In the genomic region with DNA sequence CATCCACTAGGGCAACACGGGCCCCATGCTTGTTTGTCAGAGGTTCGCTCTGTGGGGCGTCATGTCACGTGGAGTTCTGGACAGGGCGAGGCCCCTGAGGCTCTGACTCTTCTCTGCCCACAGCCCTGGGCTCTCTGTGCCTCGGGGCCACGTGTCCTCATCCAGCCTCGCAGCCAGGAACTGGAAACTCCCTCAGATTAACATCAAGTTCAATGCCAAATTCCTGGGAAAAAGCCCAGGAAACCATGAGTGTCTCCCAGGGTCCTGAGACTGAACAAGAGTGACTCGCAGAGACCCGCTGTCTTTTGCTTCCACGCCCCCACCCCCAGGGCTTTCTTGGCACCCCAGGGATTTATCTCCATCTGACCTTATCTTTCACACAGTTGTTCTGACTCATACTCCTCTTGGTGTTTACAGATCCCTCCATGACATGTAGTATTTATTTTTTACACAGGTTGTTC, we compare ENCODE assay signal across 12 cellular contexts.
A peak's percentile ranks its signal among the peaks of the same experiment; 100 is the strongest.
DNase-seq lines count a peak whose midpoint lies in the region; ATAC-seq and TF ChIP-seq lines count a peak whose summit lies in the region.
"Had no signal": no experiment of that assay in that cellular context is flagged by ENCODE, and none has a peak within 500 bp of the region (broad histone marks: within the 10 kb centered on the region; RNA-seq: fewer than 3 reads in every experiment).

No MANE protein-coding gene starts in this region.

- no TSS peak for BruUV-seq in MCF 10A (replicated peaks; lab: Mats Ljungman, UMichigan)

- intact Hi-C loops in MCF 10A (cut with micrococcal nuclease) = no loop called here
- intact Hi-C loops in breast epithelium (cut with DNase I; ENCODE audit: low total_unique reads) = no loop called here
- intact Hi-C loops in natural killer cell (cut with micrococcal nuclease) = no loop called here

- H3K36me3 Mint-ChIP-seq in MCF 10A (ENCODE audit: insufficient read depth, unreplicated experiment) (no peaks in the 10 kb centered on the region), natural killer cell (no peaks in the 10 kb centered on the region)
- H3K36me3 Mint-ChIP-seq: WTC11 had no signal

- H4K20me1 ChIP-seq in smooth muscle cell (ENCODE audit: low read depth) = no peaks in the 10 kb centered on the region

- no peak for TF ChIP-seq CTCF in MCF 10A (IDR thresholded peaks at IDR 0.05; ENCODE audit: unreplicated experiment)
- TF ChIP-seq CTCF in breast epithelium (IDR thresholded peaks at IDR 0.05) = no peak
- no peak for TF ChIP-seq CTCF in fibroblast of villous mesenchyme (IDR thresholded peaks at IDR 0.05; ENCODE audit: insufficient read depth, low read depth, low read length)
- no peak for TF ChIP-seq CTCF in smooth muscle cell (IDR thresholded peaks at IDR 0.05; ENCODE audit: borderline replicate concordance, insufficient read depth, poor library complexity, severe bottlenecking)
- TF ChIP-seq CTCF in natural killer cell (IDR thresholded peaks at IDR 0.05) = no peak

- no peaks in the 10 kb centered on the region for H3K36me3 ChIP-seq in breast epithelium
- no peaks in the 10 kb centered on the region for H3K36me3 ChIP-seq in SJSA1
- H3K36me3 ChIP-seq in smooth muscle cell (ENCODE audit: low read depth) = no peaks in the 10 kb centered on the region

- H3K27ac ChIP-seq in breast epithelium (no peak overlapping the region), SJSA1 (peak overlapping the region; percentile 98), smooth muscle cell (ENCODE audit: low read depth) (no peak overlapping the region)

- no peak for TF ChIP-seq POLR2A in breast epithelium (IDR thresholded peaks at IDR 0.05)

- H3K4me3 ChIP-seq in breast epithelium (no peak overlapping the region), SJSA1 (no peak overlapping the region), fibroblast of villous mesenchyme (ENCODE audit: low read depth, low read length) (no peak overlapping the region), smooth muscle cell (no peak overlapping the region)

- H3K27me3 ChIP-seq in breast epithelium = no peaks in the 10 kb centered on the region
- H3K27me3 ChIP-seq in SJSA1 (replicated peaks) = no peaks in the 10 kb centered on the region
- no peaks in the 10 kb centered on the region for H3K27me3 ChIP-seq in smooth muscle cell (ENCODE audit: low read depth)

- H3K9ac ChIP-seq in smooth muscle cell (ENCODE audit: low read depth) = no peak overlapping the region

- 30% methylated on average over 11 of the region's 11 CpGs for whole genome bisulfite sequencing in smooth muscle cell (ENCODE audit: low lambda C conversion rate)

- DNase-seq in MCF 10A (ENCODE audit: unreplicated experiment) (peak; percentile 48), breast epithelium (ENCODE audit: low spot score in 2 of 2) (no peak), SJSA1 (ENCODE audit: low read depth in 1 of 2, low spot score in 2 of 2) (peak; percentile 86), fibroblast of villous mesenchyme (ENCODE audit: low read depth) (peak; percentile 55), smooth muscle cell (lab: John Stamatoyannopoulos, UW; ENCODE audit: unreplicated experiment) (no peak), 8988T (no peak), natural killer cell (no peak)
- DNase-seq: NCI-H1694 treated with DMSO at 0.1 percent for 48 hours; stimulated activated CD4-positive, alpha-beta T cell treated with anti-CD3 and anti-CD28 coated beads, Interleukin-2, amount 100 ng/mL, for 48 hours had no signal

- no peaks in the 10 kb centered on the region for H3K79me2 ChIP-seq in smooth muscle cell (ENCODE audit: low read depth)

- H3K4me1 ChIP-seq in breast epithelium (no peaks in the 10 kb centered on the region), SJSA1 (replicated peaks) (peaks cover 82% of the 10 kb centered on the region), smooth muscle cell (ENCODE audit: low read depth) (no peaks in the 10 kb centered on the region)

- no peak overlapping the region for H2AFZ ChIP-seq in smooth muscle cell (ENCODE audit: low read depth)

- ATAC-seq in HG03439 (IDR thresholded peaks at IDR 0.05; ENCODE audit: unreplicated experiment) (no peak), natural killer cell (no peak)

- peak overlapping the region; percentile 5 for H3K4me2 ChIP-seq in smooth muscle cell

- H3K27ac Mint-ChIP-seq in MCF 10A (ENCODE audit: low read depth, unreplicated experiment) = no peak overlapping the region
- H3K27ac Mint-ChIP-seq in natural killer cell = no peak overlapping the region
- H3K27ac Mint-ChIP-seq: nephron, WTC11 had no signal

- H3F3A ChIP-seq in smooth muscle cell (ENCODE audit: low read depth) = peaks cover 13% of the 10 kb centered on the region

- no peaks in the 10 kb centered on the region for H3K27me3 Mint-ChIP-seq in MCF 10A (ENCODE audit: insufficient read depth, unreplicated experiment)
- no peaks in the 10 kb centered on the region for H3K27me3 Mint-ChIP-seq in natural killer cell (ENCODE audit: low read depth in 2 of 2)

- CTCF ChIA-PET in MCF 10A (lab: Yijun Ruan, JAX) = interaction anchor here (0.6 to 1.3 kb wide), 2 partner anchors 11 to 231 kb away, joined by 3 read pairs; no protein-coding TSS in a partner anchor

- no peaks in the 10 kb centered on the region for H3K9me3 ChIP-seq in breast epithelium
- no peaks in the 10 kb centered on the region; the same call in 1 of the 2 replicates for H3K9me3 ChIP-seq in SJSA1 (replicated peaks)
- H3K9me3 ChIP-seq in smooth muscle cell (replicated peaks; ENCODE audit: low read depth) = no peaks in the 10 kb centered on the region

- POLR2A ChIA-PET in MCF 10A (lab: Yijun Ruan, JAX) = no interaction called here

- no peak overlapping the region for H3K4me3 Mint-ChIP-seq in MCF 10A (ENCODE audit: unreplicated experiment)
- H3K4me3 Mint-ChIP-seq in natural killer cell = no peak overlapping the region
- H3K4me3 Mint-ChIP-seq: nephron, WTC11 had no signal

- H3K4me1 Mint-ChIP-seq in MCF 10A (ENCODE audit: insufficient read depth, unreplicated experiment) (peaks cover 17% of the 10 kb centered on the region), natural killer cell (no peaks in the 10 kb centered on the region)
- H3K4me1 Mint-ChIP-seq: WTC11 had no signal

- no peaks in the 10 kb centered on the region for H3K9me3 Mint-ChIP-seq in MCF 10A (ENCODE audit: unreplicated experiment)
- peaks cover 0 to 6% of the 10 kb centered on the region in 2 donors for H3K9me3 Mint-ChIP-seq in natural killer cell
- H3K9me3 Mint-ChIP-seq: nephron had no signal

Comparison
In these comparisons a context has a peak if more than half of its experiments do, and no peak if none do; other contexts are left out.
1. DNase-seq: peak in MCF 10A (single experiment), SJSA1 (2 of 2) and fibroblast of villous mesenchyme (single experiment); none in breast epithelium (0 of 2), smooth muscle cell (single experiment), 8988T (single experiment) and natural killer cell (single experiment).